9 cellular contexts compared by ENCODE assay signal in the genomic region with DNA sequence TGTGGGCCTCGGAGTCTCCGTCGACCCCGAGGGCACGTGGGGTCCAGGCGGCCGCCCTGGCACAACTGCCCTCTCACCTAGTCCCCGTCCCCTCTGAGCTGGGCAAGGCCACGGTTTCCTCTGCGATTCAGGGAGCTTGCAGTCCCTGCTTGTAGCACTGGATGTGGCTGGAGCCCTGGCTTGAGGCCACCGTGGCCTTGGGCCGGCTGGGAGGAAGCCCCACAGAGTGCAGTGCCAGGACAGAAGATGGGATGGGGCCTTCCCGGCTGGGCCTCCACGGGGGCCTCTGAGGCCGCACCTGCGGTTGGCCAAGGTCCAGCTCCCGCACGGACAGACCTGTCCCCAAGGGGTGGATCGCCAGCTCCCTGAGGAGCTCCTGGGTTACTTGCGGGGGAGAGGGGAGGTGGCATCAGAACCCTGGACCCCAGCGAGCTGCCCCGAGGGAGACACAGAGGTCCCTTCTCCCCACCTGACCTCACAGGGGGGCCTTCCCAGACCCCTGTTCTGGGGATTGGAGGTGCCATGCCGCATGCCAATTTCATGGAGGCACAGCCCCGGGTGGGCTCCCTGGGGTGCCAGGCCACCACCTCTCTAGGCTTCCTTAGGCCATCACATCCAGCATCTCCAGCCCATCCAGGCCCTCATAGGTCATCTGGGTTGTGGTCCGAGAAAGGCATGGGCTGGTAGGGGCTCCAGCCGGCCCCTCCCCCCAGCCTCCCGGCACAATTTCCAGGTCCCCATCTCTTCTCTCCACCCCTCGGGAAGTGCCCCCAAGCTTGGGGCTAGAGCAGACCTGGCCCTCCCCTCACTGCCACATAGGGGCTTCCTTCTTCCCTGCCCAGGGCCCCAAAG.
A peak's percentile ranks its signal among the peaks of the same experiment; 100 is the strongest.
DNase-seq lines count a peak whose midpoint lies in the region; ATAC-seq and TF ChIP-seq lines count a peak whose summit lies in the region.
"Had no signal": no experiment of that assay in that cellular context is flagged by ENCODE, and none has a peak within 500 bp of the region (broad histone marks: within the 10 kb centered on the region; RNA-seq: fewer than 3 reads in every experiment).

No MANE protein-coding gene starts in this region.

- no peaks in the 10 kb centered on the region for H3K27me3 ChIP-seq in heart left ventricle
- H3K27me3 ChIP-seq in upper lobe of right lung, result no peaks in the 10 kb centered on the region

- intact Hi-C loops in heart left ventricle (cut with DNase I) (loop anchor here in 7 of 10 donors (5.0 to 10.0 kb wide), 7 partner anchors 33 to 116 kb away; a partner anchor contains a TSS), left cardiac atrium (cut with DNase I) (loop anchor here in 1 of 2 donors (10.0 kb wide), 1 partner anchor 116 kb away; a partner anchor contains a TSS), upper lobe of right lung (cut with DNase I) (loop anchor here (10.0 kb wide), 1 partner anchor 116 kb away; a partner anchor contains a TSS)
- intact Hi-C loops in dendritic cell treated with granulocyte-macrophage colony-stimulating factor and Interleukin-4, amounts not matched to agents 40 ng/mL and 50 ng/mL, for 4 days (cut with micrococcal nuclease), result loop anchor here (5.0 kb wide), 1 partner anchor 78 kb away; no protein-coding TSS in a partner anchor

- peaks cover 55% of the 10 kb centered on the region for H3K36me3 Mint-ChIP-seq in dendritic cell treated with granulocyte-macrophage colony-stimulating factor and Interleukin-4, amounts not matched to agents 40 ng/mL and 50 ng/mL, for 4 days (ENCODE audit: low read depth)
- H3K36me3 Mint-ChIP-seq in naive B cell, result peaks cover 12 to 17% of the 10 kb centered on the region in 2 donors

- peaks cover 0 to 42% (median 38%) of the 10 kb centered on the region in 9 donors for H3K36me3 ChIP-seq in heart left ventricle
- peaks cover 39% of the 10 kb centered on the region for H3K36me3 ChIP-seq in upper lobe of right lung

- H3K4me3 ChIP-seq in heart left ventricle, result no peak overlapping the region
- H3K4me3 ChIP-seq in upper lobe of right lung, result no peak overlapping the region

- H3K27me3 Mint-ChIP-seq in dendritic cell treated with granulocyte-macrophage colony-stimulating factor and Interleukin-4, amounts not matched to agents 40 ng/mL and 50 ng/mL, for 4 days, result no peaks in the 10 kb centered on the region
- H3K27me3 Mint-ChIP-seq in naive B cell, result no peaks in the 10 kb centered on the region
- H3K27me3 Mint-ChIP-seq: activated CD4-positive, alpha-beta T cell treated with anti-CD3 and anti-CD28 coated beads for 36 hours had no signal

- H3K4me3 Mint-ChIP-seq in dendritic cell treated with granulocyte-macrophage colony-stimulating factor and Interleukin-4, amounts not matched to agents 40 ng/mL and 50 ng/mL, for 4 days, result no peak overlapping the region
- H3K4me3 Mint-ChIP-seq in naive B cell, result peak overlapping the region in 1 of 8 donors; percentile 23
- H3K4me3 Mint-ChIP-seq: activated CD4-positive, alpha-beta T cell treated with anti-CD3 and anti-CD28 coated beads for 36 hours had no signal

- H3K27ac ChIP-seq in heart left ventricle (peak overlapping the region in 8 of 12 donors; percentile 67 to 95 (median 91)), upper lobe of right lung (peak overlapping the region; percentile 73)

- peaks cover 0 to 53% (median 42%) of the 10 kb centered on the region in 12 donors for H3K4me1 ChIP-seq in heart left ventricle
- peaks cover 39% of the 10 kb centered on the region for H3K4me1 ChIP-seq in upper lobe of right lung

- ATAC-seq in heart left ventricle, result no peak
- ATAC-seq in left cardiac atrium, result no peak
- ATAC-seq in naive B cell (ENCODE audit: low read depth in 2 of 2), result no peak
- ATAC-seq in upper lobe of right lung, result no peak
- ATAC-seq in HG03159 (IDR thresholded peaks at IDR 0.05; ENCODE audit: unreplicated experiment), result no peak
- ATAC-seq in GM21390 (IDR thresholded peaks at IDR 0.05; ENCODE audit: unreplicated experiment), result no peak
- ATAC-seq in HG03378 (IDR thresholded peaks at IDR 0.05; ENCODE audit: unreplicated experiment), result no peak

- no peaks in the 10 kb centered on the region for H3K9me3 ChIP-seq in heart left ventricle
- no peaks in the 10 kb centered on the region for H3K9me3 ChIP-seq in upper lobe of right lung

- TF ChIP-seq POLR2A in heart left ventricle (IDR thresholded peaks at IDR 0.05), result no peak

- DNase-seq in heart left ventricle, result no peak
- DNase-seq in left cardiac atrium, result no peak
- no peak for DNase-seq in naive B cell
- no peak for DNase-seq in upper lobe of right lung

- H3K27ac Mint-ChIP-seq in dendritic cell treated with granulocyte-macrophage colony-stimulating factor and Interleukin-4, amounts not matched to agents 40 ng/mL and 50 ng/mL, for 4 days, result peak overlapping the region; percentile 90
- peak overlapping the region in 5 of 6 donors; percentile 64 to 97 (median 93) for H3K27ac Mint-ChIP-seq in naive B cell

- no peak for TF ChIP-seq CTCF in heart left ventricle (IDR thresholded peaks at IDR 0.05)
- no peak for TF ChIP-seq CTCF in upper lobe of right lung (IDR thresholded peaks at IDR 0.05)

- H3K9me3 Mint-ChIP-seq in dendritic cell treated with granulocyte-macrophage colony-stimulating factor and Interleukin-4, amounts not matched to agents 40 ng/mL and 50 ng/mL, for 4 days, result no peaks in the 10 kb centered on the region
- H3K9me3 Mint-ChIP-seq in naive B cell, result no peaks in the 10 kb centered on the region

- 68 to 75% (median 70%) methylated on average over 23 to 28 of the region's 28 CpGs for WGBS in heart left ventricle, 4 donors

- peaks cover 49% of the 10 kb centered on the region for H3K4me1 Mint-ChIP-seq in dendritic cell treated with granulocyte-macrophage colony-stimulating factor and Interleukin-4, amounts not matched to agents 40 ng/mL and 50 ng/mL, for 4 days (ENCODE audit: low read depth)
- peaks cover 22 to 33% (median 27%) of the 10 kb centered on the region in 3 donors for H3K4me1 Mint-ChIP-seq in naive B cell
